ENCODE assay signal across 27 cellular contexts in genomic region chr6:32215617-32216016, GRCh38.
"Had no signal": no experiment of that assay in that cellular context is flagged by ENCODE, and none has a peak within 500 bp of the region (broad histone marks: within the 10 kb centered on the region; RNA-seq: fewer than 3 reads in every experiment).

No MANE protein-coding gene starts in this region.

- ATAC-seq: natural killer cell treated with Interleukin-12 subunit alpha and Interleukin-12 subunit beta and Interleukin-15 and Interleukin-18, amount 100 ng/mL, for 72 hours; psoas muscle; right cardiac atrium; right lobe of liver; stimulated activated effector memory CD8-positive, alpha-beta T cell treated with anti-CD3 and anti-CD28 coated beads, Interleukin-12 subunit alpha, Interleukin-12 subunit beta, amount 100 ng/mL, for 72 hours; stimulated activated naive B cell treated with anti-CD40 and anti-IgM and Interleukin-4, amounts not matched to agents 10 μg/mL and 1 μg/mL and 100 μg/mL, for 72 hours had no signal

- H3K27ac ChIP-seq: neural progenitor cell, ovary, parathyroid adenoma, psoas muscle, right lobe of liver, sigmoid colon, stomach, thoracic aorta, thyroid gland, tibial nerve, upper lobe of left lung, vagina had no signal

- DNase-seq: occipital lobe; ovary; posterior cingulate gyrus; psoas muscle; right cardiac atrium; small intestine; stimulated activated CD4-positive, alpha-beta T cell treated with anti-CD3 and anti-CD28 coated beads, Interleukin-15, amount 100 ng/mL, for 24 hours; stimulated activated CD4-positive, alpha-beta T cell treated with anti-CD3 and anti-CD28 coated beads, Interleukin-2, amount 100 ng/mL, for 24 hours; stimulated activated CD4-positive, alpha-beta T cell treated with anti-CD3 and anti-CD28 coated beads, Interleukin-2, amount 100 ng/mL, for 48 hours; stimulated activated CD4-positive, alpha-beta T cell treated with anti-CD3 and anti-CD28 coated beads, Interleukin-4, amount 100 ng/mL, for 24 hours; stimulated activated naive B cell treated with anti-CD40 and anti-IgM and Interleukin-4, amounts not matched to agents 10 μg/mL and 1 μg/mL and 100 μg/mL, for 72 hours; stimulated activated naive CD4-positive, alpha-beta T cell treated with Interleukin-2 at 50 U/mL for 16 hours; stomach; thyroid gland; trophoblast cell; upper lobe of left lung had no signal

- H3K9me3 Mint-ChIP-seq: natural killer cell treated with Interleukin-12 subunit alpha and Interleukin-12 subunit beta and Interleukin-15 and Interleukin-18, amount 100 ng/mL, for 72 hours; neural progenitor cell; stimulated activated effector memory CD8-positive, alpha-beta T cell treated with anti-CD3 and anti-CD28 coated beads, Interleukin-12 subunit alpha, Interleukin-12 subunit beta, amount 100 ng/mL, for 72 hours; stimulated activated naive B cell treated with anti-CD40 and anti-IgM and Interleukin-4, amounts not matched to agents 10 μg/mL and 1 μg/mL and 100 μg/mL, for 72 hours; stimulated activated naive CD8-positive, alpha-beta T cell treated with anti-CD3 and anti-CD28 coated beads, Interleukin-15, Interleukin-2, amounts not matched to agents 100 ng/mL and 50 ng/mL, for 24 hours had no signal

- H3K9me3 ChIP-seq: ovary, psoas muscle, right lobe of liver, sigmoid colon, stomach, thoracic aorta, thyroid gland, tibial nerve, upper lobe of left lung, vagina had no signal

- H3K4me1 ChIP-seq: neural progenitor cell, parathyroid adenoma, psoas muscle, right lobe of liver, sigmoid colon, stomach, thyroid gland, tibial nerve, upper lobe of left lung, vagina had no signal

- H3K4me3 Mint-ChIP-seq: natural killer cell treated with Interleukin-12 subunit alpha and Interleukin-12 subunit beta and Interleukin-15 and Interleukin-18, amount 100 ng/mL, for 72 hours; neural progenitor cell; stimulated activated effector memory CD8-positive, alpha-beta T cell treated with anti-CD3 and anti-CD28 coated beads, Interleukin-12 subunit alpha, Interleukin-12 subunit beta, amount 100 ng/mL, for 72 hours; stimulated activated naive B cell treated with anti-CD40 and anti-IgM and Interleukin-4, amounts not matched to agents 10 μg/mL and 1 μg/mL and 100 μg/mL, for 72 hours; stimulated activated naive CD8-positive, alpha-beta T cell treated with anti-CD3 and anti-CD28 coated beads, Interleukin-15, Interleukin-2, amounts not matched to agents 100 ng/mL and 50 ng/mL, for 24 hours had no signal

- H3K27ac Mint-ChIP-seq: natural killer cell treated with Interleukin-12 subunit alpha and Interleukin-12 subunit beta and Interleukin-15 and Interleukin-18, amount 100 ng/mL, for 72 hours; progenitor cell of endocrine pancreas; stimulated activated naive B cell treated with anti-CD40 and anti-IgM and Interleukin-4, amounts not matched to agents 10 μg/mL and 1 μg/mL and 100 μg/mL, for 72 hours; stimulated activated naive CD8-positive, alpha-beta T cell treated with anti-CD3 and anti-CD28 coated beads, Interleukin-15, Interleukin-2, amounts not matched to agents 100 ng/mL and 50 ng/mL, for 24 hours had no signal

- H3K27me3 Mint-ChIP-seq: stimulated activated naive CD8-positive, alpha-beta T cell treated with anti-CD3 and anti-CD28 coated beads, Interleukin-15, Interleukin-2, amounts not matched to agents 100 ng/mL and 50 ng/mL, for 24 hours had no signal

- H3K36me3 Mint-ChIP-seq: natural killer cell treated with Interleukin-12 subunit alpha and Interleukin-12 subunit beta and Interleukin-15 and Interleukin-18, amount 100 ng/mL, for 72 hours; neural progenitor cell; stimulated activated effector memory CD8-positive, alpha-beta T cell treated with anti-CD3 and anti-CD28 coated beads, Interleukin-12 subunit alpha, Interleukin-12 subunit beta, amount 100 ng/mL, for 72 hours; stimulated activated naive B cell treated with anti-CD40 and anti-IgM and Interleukin-4, amounts not matched to agents 10 μg/mL and 1 μg/mL and 100 μg/mL, for 72 hours had no signal

- H3K36me3 ChIP-seq: neural progenitor cell, ovary, right lobe of liver, sigmoid colon, stomach, thoracic aorta, thyroid gland, tibial nerve, vagina had no signal

- H3K4me1 Mint-ChIP-seq: neural progenitor cell; stimulated activated effector memory CD8-positive, alpha-beta T cell treated with anti-CD3 and anti-CD28 coated beads, Interleukin-12 subunit alpha, Interleukin-12 subunit beta, amount 100 ng/mL, for 72 hours had no signal

- H3K4me3 ChIP-seq: neural progenitor cell, ovary, psoas muscle, right lobe of liver, sigmoid colon, stomach, thoracic aorta, thyroid gland, tibial nerve, upper lobe of left lung, vagina had no signal
